ENCODE assay signal across 1 cellular context in the genomic region with DNA sequence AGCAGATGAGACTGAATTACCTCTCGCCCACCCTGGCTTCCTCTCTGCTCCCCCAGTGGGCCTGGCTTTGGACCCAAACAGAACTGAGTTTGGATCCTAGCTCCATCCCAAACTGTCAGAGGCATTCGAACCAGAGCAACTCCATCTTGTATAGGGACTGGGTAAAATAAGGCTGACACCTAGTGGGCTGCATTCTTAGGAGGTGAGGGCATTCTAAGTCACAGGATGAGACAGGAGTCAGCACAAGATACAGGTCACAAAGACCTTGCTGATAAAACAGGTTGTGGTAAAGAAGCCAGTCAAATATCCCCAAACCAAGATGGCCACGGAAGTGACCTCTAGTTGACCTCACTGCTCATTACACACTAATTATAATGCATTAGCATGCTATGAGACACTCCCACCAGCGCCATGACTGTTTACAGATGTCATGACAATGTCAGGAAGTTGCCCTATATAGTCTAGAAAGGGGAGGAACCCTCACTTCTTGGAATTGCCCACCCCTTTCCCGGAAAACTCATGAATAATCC.
TF ChIP-seq lines count a peak whose summit lies in the region.

No MANE protein-coding gene starts in this region.

TF ChIP-seq in K562, 482 proteins besides CTCF, POLR2A, EP300 and RAD21 (continued from another document and continues in another):
- TF ChIP-seq ZSCAN29 (IDR thresholded peaks at IDR 0.05) = no peak
- TF ChIP-seq, protein P1, sequence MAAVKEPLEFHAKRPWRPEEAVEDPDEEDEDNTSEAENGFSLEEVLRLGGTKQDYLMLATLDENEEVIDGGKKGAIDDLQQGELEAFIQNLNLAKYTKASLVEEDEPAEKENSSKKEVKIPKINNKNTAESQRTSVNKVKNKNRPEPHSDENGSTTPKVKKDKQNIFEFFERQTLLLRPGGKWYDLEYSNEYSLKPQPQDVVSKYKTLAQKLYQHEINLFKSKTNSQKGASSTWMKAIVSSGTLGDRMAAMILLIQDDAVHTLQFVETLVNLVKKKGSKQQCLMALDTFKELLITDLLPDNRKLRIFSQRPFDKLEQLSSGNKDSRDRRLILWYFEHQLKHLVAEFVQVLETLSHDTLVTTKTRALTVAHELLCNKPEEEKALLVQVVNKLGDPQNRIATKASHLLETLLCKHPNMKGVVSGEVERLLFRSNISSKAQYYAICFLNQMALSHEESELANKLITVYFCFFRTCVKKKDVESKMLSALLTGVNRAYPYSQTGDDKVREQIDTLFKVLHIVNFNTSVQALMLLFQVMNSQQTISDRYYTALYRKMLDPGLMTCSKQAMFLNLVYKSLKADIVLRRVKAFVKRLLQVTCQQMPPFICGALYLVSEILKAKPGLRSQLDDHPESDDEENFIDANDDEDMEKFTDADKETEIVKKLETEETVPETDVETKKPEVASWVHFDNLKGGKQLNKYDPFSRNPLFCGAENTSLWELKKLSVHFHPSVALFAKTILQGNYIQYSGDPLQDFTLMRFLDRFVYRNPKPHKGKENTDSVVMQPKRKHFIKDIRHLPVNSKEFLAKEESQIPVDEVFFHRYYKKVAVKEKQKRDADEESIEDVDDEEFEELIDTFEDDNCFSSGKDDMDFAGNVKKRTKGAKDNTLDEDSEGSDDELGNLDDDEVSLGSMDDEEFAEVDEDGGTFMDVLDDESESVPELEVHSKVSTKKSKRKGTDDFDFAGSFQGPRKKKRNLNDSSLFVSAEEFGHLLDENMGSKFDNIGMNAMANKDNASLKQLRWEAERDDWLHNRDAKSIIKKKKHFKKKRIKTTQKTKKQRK (IDR thresholded peaks at IDR 0.05; ENCODE audit: borderline replicate concordance, low read depth, low read length) = no peak
- TF ChIP-seq ARID1B (IDR thresholded peaks at IDR 0.05) = no peak
- TF ChIP-seq ZNF644 (tag; IDR thresholded peaks at IDR 0.05; ENCODE audit: low read depth) = peak; percentile 100
- TF ChIP-seq, protein P2, sequence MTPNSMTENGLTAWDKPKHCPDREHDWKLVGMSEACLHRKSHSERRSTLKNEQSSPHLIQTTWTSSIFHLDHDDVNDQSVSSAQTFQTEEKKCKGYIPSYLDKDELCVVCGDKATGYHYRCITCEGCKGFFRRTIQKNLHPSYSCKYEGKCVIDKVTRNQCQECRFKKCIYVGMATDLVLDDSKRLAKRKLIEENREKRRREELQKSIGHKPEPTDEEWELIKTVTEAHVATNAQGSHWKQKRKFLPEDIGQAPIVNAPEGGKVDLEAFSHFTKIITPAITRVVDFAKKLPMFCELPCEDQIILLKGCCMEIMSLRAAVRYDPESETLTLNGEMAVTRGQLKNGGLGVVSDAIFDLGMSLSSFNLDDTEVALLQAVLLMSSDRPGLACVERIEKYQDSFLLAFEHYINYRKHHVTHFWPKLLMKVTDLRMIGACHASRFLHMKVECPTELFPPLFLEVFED (CRISPR knock-in tag; conservative IDR thresholded peaks at IDR 0.05) = peak; percentile 100
- peak; percentile 100 for TF ChIP-seq ERF (CRISPR knock-in tag; IDR thresholded peaks at IDR 0.05)
- TF ChIP-seq TAF9B (IDR thresholded peaks at IDR 0.05; ENCODE audit: partially characterized antibody) = no peak
- TF ChIP-seq FOXK2 (conservative IDR thresholded peaks at IDR 0.05 in 1 of 2, IDR thresholded peaks at IDR 0.05 in 1 of 2; ENCODE audit: low read depth in 2 of 2) = 0 out of 4 replicates have a peak, but pooled peaks of 1 of the 2 experiments have one; percentile 40
- no peak for TF ChIP-seq PHB2 (IDR thresholded peaks at IDR 0.05; ENCODE audit: low read depth)
- no peak for TF ChIP-seq ZBTB7A (IDR thresholded peaks at IDR 0.05; ENCODE audit: borderline replicate concordance, control insufficient read depth, low read depth, low read length)
- TF ChIP-seq, protein P3, sequence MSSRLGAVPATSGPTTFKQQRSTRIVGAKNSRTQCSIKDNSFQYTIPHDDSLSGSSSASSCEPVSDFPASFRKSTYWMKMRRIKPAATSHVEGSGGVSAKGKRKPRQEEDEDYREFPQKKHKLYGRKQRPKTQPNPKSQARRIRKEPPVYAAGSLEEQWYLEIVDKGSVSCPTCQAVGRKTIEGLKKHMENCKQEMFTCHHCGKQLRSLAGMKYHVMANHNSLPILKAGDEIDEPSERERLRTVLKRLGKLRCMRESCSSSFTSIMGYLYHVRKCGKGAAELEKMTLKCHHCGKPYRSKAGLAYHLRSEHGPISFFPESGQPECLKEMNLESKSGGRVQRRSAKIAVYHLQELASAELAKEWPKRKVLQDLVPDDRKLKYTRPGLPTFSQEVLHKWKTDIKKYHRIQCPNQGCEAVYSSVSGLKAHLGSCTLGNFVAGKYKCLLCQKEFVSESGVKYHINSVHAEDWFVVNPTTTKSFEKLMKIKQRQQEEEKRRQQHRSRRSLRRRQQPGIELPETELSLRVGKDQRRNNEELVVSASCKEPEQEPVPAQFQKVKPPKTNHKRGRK (tag; IDR thresholded peaks at IDR 0.05) = no peak
- TF ChIP-seq, protein P4, sequence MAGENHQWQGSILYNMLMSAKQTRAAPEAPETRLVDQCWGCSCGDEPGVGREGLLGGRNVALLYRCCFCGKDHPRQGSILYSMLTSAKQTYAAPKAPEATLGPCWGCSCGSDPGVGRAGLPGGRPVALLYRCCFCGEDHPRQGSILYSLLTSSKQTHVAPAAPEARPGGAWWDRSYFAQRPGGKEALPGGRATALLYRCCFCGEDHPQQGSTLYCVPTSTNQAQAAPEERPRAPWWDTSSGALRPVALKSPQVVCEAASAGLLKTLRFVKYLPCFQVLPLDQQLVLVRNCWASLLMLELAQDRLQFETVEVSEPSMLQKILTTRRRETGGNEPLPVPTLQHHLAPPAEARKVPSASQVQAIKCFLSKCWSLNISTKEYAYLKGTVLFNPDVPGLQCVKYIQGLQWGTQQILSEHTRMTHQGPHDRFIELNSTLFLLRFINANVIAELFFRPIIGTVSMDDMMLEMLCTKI (IDR thresholded peaks at IDR 0.05; ENCODE audit: partially characterized antibody) = no peak
- TF ChIP-seq, protein P5, sequence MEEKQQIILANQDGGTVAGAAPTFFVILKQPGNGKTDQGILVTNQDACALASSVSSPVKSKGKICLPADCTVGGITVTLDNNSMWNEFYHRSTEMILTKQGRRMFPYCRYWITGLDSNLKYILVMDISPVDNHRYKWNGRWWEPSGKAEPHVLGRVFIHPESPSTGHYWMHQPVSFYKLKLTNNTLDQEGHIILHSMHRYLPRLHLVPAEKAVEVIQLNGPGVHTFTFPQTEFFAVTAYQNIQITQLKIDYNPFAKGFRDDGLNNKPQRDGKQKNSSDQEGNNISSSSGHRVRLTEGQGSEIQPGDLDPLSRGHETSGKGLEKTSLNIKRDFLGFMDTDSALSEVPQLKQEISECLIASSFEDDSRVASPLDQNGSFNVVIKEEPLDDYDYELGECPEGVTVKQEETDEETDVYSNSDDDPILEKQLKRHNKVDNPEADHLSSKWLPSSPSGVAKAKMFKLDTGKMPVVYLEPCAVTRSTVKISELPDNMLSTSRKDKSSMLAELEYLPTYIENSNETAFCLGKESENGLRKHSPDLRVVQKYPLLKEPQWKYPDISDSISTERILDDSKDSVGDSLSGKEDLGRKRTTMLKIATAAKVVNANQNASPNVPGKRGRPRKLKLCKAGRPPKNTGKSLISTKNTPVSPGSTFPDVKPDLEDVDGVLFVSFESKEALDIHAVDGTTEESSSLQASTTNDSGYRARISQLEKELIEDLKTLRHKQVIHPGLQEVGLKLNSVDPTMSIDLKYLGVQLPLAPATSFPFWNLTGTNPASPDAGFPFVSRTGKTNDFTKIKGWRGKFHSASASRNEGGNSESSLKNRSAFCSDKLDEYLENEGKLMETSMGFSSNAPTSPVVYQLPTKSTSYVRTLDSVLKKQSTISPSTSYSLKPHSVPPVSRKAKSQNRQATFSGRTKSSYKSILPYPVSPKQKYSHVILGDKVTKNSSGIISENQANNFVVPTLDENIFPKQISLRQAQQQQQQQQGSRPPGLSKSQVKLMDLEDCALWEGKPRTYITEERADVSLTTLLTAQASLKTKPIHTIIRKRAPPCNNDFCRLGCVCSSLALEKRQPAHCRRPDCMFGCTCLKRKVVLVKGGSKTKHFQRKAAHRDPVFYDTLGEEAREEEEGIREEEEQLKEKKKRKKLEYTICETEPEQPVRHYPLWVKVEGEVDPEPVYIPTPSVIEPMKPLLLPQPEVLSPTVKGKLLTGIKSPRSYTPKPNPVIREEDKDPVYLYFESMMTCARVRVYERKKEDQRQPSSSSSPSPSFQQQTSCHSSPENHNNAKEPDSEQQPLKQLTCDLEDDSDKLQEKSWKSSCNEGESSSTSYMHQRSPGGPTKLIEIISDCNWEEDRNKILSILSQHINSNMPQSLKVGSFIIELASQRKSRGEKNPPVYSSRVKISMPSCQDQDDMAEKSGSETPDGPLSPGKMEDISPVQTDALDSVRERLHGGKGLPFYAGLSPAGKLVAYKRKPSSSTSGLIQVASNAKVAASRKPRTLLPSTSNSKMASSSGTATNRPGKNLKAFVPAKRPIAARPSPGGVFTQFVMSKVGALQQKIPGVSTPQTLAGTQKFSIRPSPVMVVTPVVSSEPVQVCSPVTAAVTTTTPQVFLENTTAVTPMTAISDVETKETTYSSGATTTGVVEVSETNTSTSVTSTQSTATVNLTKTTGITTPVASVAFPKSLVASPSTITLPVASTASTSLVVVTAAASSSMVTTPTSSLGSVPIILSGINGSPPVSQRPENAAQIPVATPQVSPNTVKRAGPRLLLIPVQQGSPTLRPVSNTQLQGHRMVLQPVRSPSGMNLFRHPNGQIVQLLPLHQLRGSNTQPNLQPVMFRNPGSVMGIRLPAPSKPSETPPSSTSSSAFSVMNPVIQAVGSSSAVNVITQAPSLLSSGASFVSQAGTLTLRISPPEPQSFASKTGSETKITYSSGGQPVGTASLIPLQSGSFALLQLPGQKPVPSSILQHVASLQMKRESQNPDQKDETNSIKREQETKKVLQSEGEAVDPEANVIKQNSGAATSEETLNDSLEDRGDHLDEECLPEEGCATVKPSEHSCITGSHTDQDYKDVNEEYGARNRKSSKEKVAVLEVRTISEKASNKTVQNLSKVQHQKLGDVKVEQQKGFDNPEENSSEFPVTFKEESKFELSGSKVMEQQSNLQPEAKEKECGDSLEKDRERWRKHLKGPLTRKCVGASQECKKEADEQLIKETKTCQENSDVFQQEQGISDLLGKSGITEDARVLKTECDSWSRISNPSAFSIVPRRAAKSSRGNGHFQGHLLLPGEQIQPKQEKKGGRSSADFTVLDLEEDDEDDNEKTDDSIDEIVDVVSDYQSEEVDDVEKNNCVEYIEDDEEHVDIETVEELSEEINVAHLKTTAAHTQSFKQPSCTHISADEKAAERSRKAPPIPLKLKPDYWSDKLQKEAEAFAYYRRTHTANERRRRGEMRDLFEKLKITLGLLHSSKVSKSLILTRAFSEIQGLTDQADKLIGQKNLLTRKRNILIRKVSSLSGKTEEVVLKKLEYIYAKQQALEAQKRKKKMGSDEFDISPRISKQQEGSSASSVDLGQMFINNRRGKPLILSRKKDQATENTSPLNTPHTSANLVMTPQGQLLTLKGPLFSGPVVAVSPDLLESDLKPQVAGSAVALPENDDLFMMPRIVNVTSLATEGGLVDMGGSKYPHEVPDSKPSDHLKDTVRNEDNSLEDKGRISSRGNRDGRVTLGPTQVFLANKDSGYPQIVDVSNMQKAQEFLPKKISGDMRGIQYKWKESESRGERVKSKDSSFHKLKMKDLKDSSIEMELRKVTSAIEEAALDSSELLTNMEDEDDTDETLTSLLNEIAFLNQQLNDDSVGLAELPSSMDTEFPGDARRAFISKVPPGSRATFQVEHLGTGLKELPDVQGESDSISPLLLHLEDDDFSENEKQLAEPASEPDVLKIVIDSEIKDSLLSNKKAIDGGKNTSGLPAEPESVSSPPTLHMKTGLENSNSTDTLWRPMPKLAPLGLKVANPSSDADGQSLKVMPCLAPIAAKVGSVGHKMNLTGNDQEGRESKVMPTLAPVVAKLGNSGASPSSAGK (IDR thresholded peaks at IDR 0.05) = no peak
- TF ChIP-seq, protein P6, sequence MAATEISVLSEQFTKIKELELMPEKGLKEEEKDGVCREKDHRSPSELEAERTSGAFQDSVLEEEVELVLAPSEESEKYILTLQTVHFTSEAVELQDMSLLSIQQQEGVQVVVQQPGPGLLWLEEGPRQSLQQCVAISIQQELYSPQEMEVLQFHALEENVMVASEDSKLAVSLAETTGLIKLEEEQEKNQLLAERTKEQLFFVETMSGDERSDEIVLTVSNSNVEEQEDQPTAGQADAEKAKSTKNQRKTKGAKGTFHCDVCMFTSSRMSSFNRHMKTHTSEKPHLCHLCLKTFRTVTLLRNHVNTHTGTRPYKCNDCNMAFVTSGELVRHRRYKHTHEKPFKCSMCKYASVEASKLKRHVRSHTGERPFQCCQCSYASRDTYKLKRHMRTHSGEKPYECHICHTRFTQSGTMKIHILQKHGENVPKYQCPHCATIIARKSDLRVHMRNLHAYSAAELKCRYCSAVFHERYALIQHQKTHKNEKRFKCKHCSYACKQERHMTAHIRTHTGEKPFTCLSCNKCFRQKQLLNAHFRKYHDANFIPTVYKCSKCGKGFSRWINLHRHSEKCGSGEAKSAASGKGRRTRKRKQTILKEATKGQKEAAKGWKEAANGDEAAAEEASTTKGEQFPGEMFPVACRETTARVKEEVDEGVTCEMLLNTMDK (IDR thresholded peaks at IDR 0.05; ENCODE audit: borderline replicate concordance, insufficient read depth, low read depth, low read length, poor library complexity, severe bottlenecking) = no peak
- TF ChIP-seq HDAC8 (tag; IDR thresholded peaks at IDR 0.05) = peak; percentile 100
- TF ChIP-seq, protein P7, sequence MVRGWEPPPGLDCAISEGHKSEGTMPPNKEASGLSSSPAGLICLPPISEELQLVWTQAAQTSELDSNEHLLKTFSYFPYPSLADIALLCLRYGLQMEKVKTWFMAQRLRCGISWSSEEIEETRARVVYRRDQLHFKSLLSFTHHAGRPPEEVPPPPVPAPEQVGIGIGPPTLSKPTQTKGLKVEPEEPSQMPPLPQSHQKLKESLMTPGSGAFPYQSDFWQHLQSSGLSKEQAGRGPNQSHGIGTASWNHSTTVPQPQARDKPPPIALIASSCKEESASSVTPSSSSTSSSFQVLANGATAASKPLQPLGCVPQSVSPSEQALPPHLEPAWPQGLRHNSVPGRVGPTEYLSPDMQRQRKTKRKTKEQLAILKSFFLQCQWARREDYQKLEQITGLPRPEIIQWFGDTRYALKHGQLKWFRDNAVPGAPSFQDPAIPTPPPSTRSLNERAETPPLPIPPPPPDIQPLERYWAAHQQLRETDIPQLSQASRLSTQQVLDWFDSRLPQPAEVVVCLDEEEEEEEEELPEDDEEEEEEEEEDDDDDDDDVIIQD (CRISPR knock-in tag; IDR thresholded peaks at IDR 0.05) = peak; percentile 100
- TF ChIP-seq MIER1 (IDR thresholded peaks at IDR 0.05; ENCODE audit: low read depth) = no peak
- TF ChIP-seq TEAD1 (CRISPR knock-in tag; IDR thresholded peaks at IDR 0.05) = peak; percentile 88 to 100
- TF ChIP-seq ZNF316 (IDR thresholded peaks at IDR 0.05) = no peak
- TF ChIP-seq, protein P8, sequence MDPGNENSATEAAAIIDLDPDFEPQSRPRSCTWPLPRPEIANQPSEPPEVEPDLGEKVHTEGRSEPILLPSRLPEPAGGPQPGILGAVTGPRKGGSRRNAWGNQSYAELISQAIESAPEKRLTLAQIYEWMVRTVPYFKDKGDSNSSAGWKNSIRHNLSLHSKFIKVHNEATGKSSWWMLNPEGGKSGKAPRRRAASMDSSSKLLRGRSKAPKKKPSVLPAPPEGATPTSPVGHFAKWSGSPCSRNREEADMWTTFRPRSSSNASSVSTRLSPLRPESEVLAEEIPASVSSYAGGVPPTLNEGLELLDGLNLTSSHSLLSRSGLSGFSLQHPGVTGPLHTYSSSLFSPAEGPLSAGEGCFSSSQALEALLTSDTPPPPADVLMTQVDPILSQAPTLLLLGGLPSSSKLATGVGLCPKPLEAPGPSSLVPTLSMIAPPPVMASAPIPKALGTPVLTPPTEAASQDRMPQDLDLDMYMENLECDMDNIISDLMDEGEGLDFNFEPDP (CRISPR knock-in tag; IDR thresholded peaks at IDR 0.05) = peak; percentile 99
- no peak for TF ChIP-seq PCBP1 (IDR thresholded peaks at IDR 0.05; ENCODE audit: low read depth, low read length, poor library complexity, severe bottlenecking)
- TF ChIP-seq CBFA2T2 (conservative IDR thresholded peaks at IDR 0.05) = no peak
- peak; percentile 99 for TF ChIP-seq ETV1 (tag; conservative IDR thresholded peaks at IDR 0.05; ENCODE audit: low read depth)
- TF ChIP-seq ZNF143 (CRISPR knock-in tag; IDR thresholded peaks at IDR 0.05) = no peak
- TF ChIP-seq ZNF384 (IDR thresholded peaks at IDR 0.05; ENCODE audit: low read depth, low read length) = no peak
- no peak for TF ChIP-seq MCM3 (IDR thresholded peaks at IDR 0.05)
